7 cellular contexts compared by ENCODE assay signal in the genomic region with DNA sequence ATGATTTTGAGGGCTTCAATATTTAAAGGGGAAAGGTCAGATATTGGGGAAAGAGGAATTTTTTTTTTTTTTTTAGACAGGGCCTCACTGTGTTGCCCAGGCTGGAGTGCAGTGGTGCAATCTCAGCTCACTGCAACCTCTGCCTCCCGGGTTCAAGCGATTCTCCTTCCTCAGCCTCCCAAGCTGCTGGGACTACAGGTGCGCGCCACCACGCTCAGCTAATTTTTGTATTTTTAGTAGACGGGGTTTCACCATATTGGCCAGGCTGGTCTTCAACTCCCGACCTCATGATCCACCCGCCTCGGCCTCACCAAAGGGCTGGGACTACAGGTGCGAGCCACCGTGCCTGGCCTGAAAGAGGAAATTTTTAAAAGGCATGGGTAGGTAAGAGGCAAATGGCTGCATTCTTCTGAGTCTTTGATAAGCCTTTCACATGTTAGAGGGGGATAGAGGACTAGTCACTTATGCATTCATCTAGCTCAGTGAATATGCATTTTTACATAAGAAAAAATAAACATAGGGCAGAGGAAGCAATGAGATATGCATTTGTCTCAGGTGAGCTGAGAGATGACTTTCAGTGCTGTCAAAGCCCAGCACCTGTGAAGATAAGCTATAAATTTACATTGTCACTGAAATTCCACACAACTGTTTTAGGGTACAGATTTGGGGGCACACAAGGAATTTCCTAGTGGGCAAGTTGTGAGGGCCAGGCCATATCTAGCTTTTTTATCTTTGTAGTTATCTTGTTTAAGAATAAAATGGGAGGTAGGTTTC. TPM values are rescaled to one million over a fixed set of nuclear protein-coding genes. Genes with fewer than 3 reads are reported as not detected.
DNase-seq lines count a peak whose midpoint lies in the region; ATAC-seq lines count a peak whose summit lies in the region.

No MANE protein-coding gene starts in this region.

- no peaks in the 10 kb centered on the region for H3K36me3 Mint-ChIP-seq in activated naive CD8-positive, alpha-beta T cell treated with anti-CD3 and anti-CD28 coated beads, Interleukin-2, amount 10 ng/mL, durations not matched to agents 7 days and 5 days

- H3K4me1 ChIP-seq in HUES6 (ENCODE audit: control insufficient read depth, insufficient read depth, low read length) (peaks cover 7% of the 10 kb centered on the region), stomach smooth muscle (ENCODE audit: control insufficient read depth, insufficient read depth, low read length) (peaks cover 8% of the 10 kb centered on the region)

- no peaks in the 10 kb centered on the region for H3K9me3 Mint-ChIP-seq in activated naive CD8-positive, alpha-beta T cell treated with anti-CD3 and anti-CD28 coated beads, Interleukin-2, amount 10 ng/mL, durations not matched to agents 7 days and 5 days

- POLR2A ChIA-PET in activated naive CD8-positive, alpha-beta T cell treated with anti-CD3 and anti-CD28 coated beads, Interleukin-2, amount 10 ng/mL, durations not matched to agents 7 days and 5 days (lab: Charles Lee), result interaction anchor here (0.7 to 2.7 kb wide), 6 partner anchors 8 to 73 kb away, joined by 3 to 35 read pairs (median 4); partner anchors contain the start of gene ST3GAL2

- H3K27ac ChIP-seq in HUES6 (ENCODE audit: low read depth, low read length) (no peak overlapping the region), stomach smooth muscle (ENCODE audit: low read length) (no peak overlapping the region)

- H3K4me1 Mint-ChIP-seq in activated naive CD8-positive, alpha-beta T cell treated with anti-CD3 and anti-CD28 coated beads, Interleukin-2, amount 10 ng/mL, durations not matched to agents 7 days and 5 days, result peaks cover 17% of the 10 kb centered on the region

- H3K9me3 ChIP-seq in HUES6 (ENCODE audit: control insufficient read depth, insufficient read depth, low read depth, low read length) (no peaks in the 10 kb centered on the region), stomach smooth muscle (ENCODE audit: control insufficient read depth in 2 of 2, low read length in 2 of 2) (no peaks in the 10 kb centered on the region)

- H3K4me3 ChIP-seq in HUES6 (ENCODE audit: low read depth, low read length) (peak overlapping the region; percentile 87), stomach smooth muscle (ENCODE audit: low read length in 2 of 2) (peak overlapping the region; percentile 60 to 85)

- peak overlapping the region; percentile 87 for H3K27ac Mint-ChIP-seq in activated naive CD8-positive, alpha-beta T cell treated with anti-CD3 and anti-CD28 coated beads, Interleukin-2, amount 10 ng/mL, durations not matched to agents 7 days and 5 days

- peak overlapping the region; percentile 89 for H3K4me3 Mint-ChIP-seq in activated naive CD8-positive, alpha-beta T cell treated with anti-CD3 and anti-CD28 coated beads, Interleukin-2, amount 10 ng/mL, durations not matched to agents 7 days and 5 days

- H3K27me3 Mint-ChIP-seq in activated naive CD8-positive, alpha-beta T cell treated with anti-CD3 and anti-CD28 coated beads, Interleukin-2, amount 10 ng/mL, durations not matched to agents 7 days and 5 days, result no peaks in the 10 kb centered on the region

- H3K27me3 ChIP-seq in HUES6 (ENCODE audit: control insufficient read depth, insufficient read depth, low read length) (no peaks in the 10 kb centered on the region), stomach smooth muscle (ENCODE audit: control insufficient read depth in 1 of 2, insufficient read depth in 2 of 2, low read length in 2 of 2) (no peaks in the 10 kb centered on the region)

- H3K9ac ChIP-seq in HUES6 (ENCODE audit: low read length), result peak overlapping the region; percentile 98
- H3K9ac ChIP-seq in stomach smooth muscle (ENCODE audit: low read length in 2 of 2), result peak overlapping the region; percentile 83 to 89

- ATAC-seq in activated naive CD8-positive, alpha-beta T cell treated with anti-CD3 and anti-CD28 coated beads, Interleukin-2, amount 10 ng/mL, durations not matched to agents 7 days and 5 days (ENCODE audit: low read depth), result no peak
- no peak for ATAC-seq in GM19455 (IDR thresholded peaks at IDR 0.05; ENCODE audit: unreplicated experiment)
- no peak for ATAC-seq in GM18861 (IDR thresholded peaks at IDR 0.05; ENCODE audit: unreplicated experiment)
- ATAC-seq in GM18868 (IDR thresholded peaks at IDR 0.05; ENCODE audit: unreplicated experiment), result no peak

- no peak for DNase-seq in activated naive CD8-positive, alpha-beta T cell treated with anti-CD3 and anti-CD28 coated beads, Interleukin-2, amount 10 ng/mL, durations not matched to agents 7 days and 5 days
- DNase-seq in iPS-NIHi7 (ENCODE audit: extremely low spot score), result peak; percentile 1

- no peaks in the 10 kb centered on the region for H3K36me3 ChIP-seq in HUES6 (ENCODE audit: control insufficient read depth, insufficient read depth, low read length)
- no peaks in the 10 kb centered on the region for H3K36me3 ChIP-seq in stomach smooth muscle (ENCODE audit: control insufficient read depth in 2 of 2, insufficient read depth in 2 of 2, low read length in 2 of 2)

RNA-seq across cellular contexts. Expression of gene FCSK, which starts 1.1 kb away (rescaled TPM):
- 10 to 100 TPM; 24.3 to 26.0 TPM for total RNA-seq in activated naive CD8-positive, alpha-beta T cell treated with anti-CD3 and anti-CD28 coated beads, Interleukin-2, amount 10 ng/mL, durations not matched to agents 7 days and 5 days

RNA-seq across cellular contexts. Expression of gene ST3GAL2, which starts 14.4 kb away (rescaled TPM):
- 10 to 100 TPM; 31.9 to 38.6 TPM for total RNA-seq in activated naive CD8-positive, alpha-beta T cell treated with anti-CD3 and anti-CD28 coated beads, Interleukin-2, amount 10 ng/mL, durations not matched to agents 7 days and 5 days
